8 cellular contexts compared by ENCODE assay signal in the genomic region with DNA sequence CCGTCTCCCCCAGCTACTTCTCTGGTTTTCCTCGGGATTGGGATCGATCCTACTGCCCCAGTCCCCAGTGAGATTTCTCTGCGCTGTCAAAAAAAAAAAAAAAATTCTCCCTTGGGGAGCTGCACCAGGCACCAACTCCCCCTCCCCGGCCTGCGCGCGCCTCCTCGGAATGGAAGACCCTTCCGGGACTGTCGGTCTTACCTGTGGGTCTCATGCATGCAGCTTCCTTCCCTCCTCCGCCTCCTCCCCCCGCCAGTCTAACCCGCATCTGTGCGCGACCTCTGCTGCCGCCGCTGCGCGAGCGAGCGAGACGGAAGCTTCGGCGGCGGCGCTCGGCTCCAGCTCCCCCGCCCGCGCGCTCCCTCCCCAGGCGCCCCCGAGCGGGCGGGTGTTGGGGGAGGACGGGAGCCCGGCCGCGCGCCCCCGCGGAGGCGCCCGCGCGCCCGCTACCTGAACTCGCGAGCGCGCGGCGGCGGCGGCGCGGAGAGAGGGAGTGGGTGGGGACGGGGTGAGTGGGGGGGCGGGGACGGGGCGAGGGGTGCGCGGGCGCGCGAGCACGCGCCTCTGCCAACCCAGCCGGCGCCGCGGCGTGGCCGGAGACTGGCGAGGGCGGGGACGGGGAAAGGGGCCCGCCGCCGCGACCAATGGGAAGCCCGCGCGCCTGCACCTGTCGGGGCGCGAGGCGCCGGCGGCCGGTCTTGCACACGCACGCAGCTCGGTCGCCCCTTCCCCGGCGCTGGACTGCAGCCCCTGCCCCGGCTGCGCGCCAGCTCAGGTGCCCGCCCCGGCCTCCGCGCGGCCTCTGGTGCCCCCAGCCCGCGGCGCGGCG. TPM values are rescaled to one million over a fixed set of nuclear protein-coding genes. Genes with fewer than 3 reads are reported as not detected.
DNase-seq lines count a peak whose midpoint lies in the region; ATAC-seq and TF ChIP-seq lines count a peak whose summit lies in the region.

A gene with protein sequence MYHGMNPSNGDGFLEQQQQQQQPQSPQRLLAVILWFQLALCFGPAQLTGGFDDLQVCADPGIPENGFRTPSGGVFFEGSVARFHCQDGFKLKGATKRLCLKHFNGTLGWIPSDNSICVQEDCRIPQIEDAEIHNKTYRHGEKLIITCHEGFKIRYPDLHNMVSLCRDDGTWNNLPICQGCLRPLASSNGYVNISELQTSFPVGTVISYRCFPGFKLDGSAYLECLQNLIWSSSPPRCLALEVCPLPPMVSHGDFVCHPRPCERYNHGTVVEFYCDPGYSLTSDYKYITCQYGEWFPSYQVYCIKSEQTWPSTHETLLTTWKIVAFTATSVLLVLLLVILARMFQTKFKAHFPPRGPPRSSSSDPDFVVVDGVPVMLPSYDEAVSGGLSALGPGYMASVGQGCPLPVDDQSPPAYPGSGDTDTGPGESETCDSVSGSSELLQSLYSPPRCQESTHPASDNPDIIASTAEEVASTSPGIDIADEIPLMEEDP (minus strand): TSS at position 321 of the 829 bp plus-strand sequence. CDS start 751 bp downstream, outside the sequence.

- intact Hi-C loops in stomach (cut with DNase I; ENCODE audit: low total_unique reads) = no loop called here

- ATAC-seq in HG03066 (IDR thresholded peaks at IDR 0.05; ENCODE audit: low read depth, unreplicated experiment) (peak; percentile 52), GM21528 (IDR thresholded peaks at IDR 0.05; ENCODE audit: low FRiP score, unreplicated experiment) (no peak)

- H3K27ac ChIP-seq in stomach = peak within 1 kb of the TSS in 3 of 5 donors; percentile 48 to 75 (median 64)

- peak within 1 kb of the TSS; percentile 41 for H3K4me3 ChIP-seq in fibroblast of villous mesenchyme (ENCODE audit: low read depth, low read length)
- H3K4me3 ChIP-seq in neuron (ENCODE audit: low read length) = peak within 1 kb of the TSS; percentile 56
- peak within 1 kb of the TSS; percentile 55 to 69 (median 62) for H3K4me3 ChIP-seq in stomach

- DNase-seq in DMS79 (lab: John Stamatoyannopoulos, UW) (peak; percentile 69), NCI-H748 treated with DMSO at 0.1 percent for 48 hours (lab: John Stamatoyannopoulos, UW) (peak; percentile 63), fibroblast of villous mesenchyme (ENCODE audit: low read depth) (no peak), stomach (peak; percentile 82)
- DNase-seq in activated T-cell treated with anti-CD3 and anti-CD28 coated beads, Interleukin-2, amount 50 U/mL, for 48 hours = peak; percentile 65 to 70

- 0 to 4% (median 1%) methylated on average over 22 to 94 of the region's 111 CpGs for WGBS in stomach, 5 donors

- H3K36me3 ChIP-seq in neuron (ENCODE audit: insufficient read depth, low read length) = no peaks in the 10 kb centered on the region
- H3K36me3 ChIP-seq in stomach = no peaks in the 10 kb centered on the region

- TF ChIP-seq POLR2A in stomach (IDR thresholded peaks at IDR 0.05) = no peak

- TF ChIP-seq CTCF in fibroblast of villous mesenchyme (IDR thresholded peaks at IDR 0.05; ENCODE audit: insufficient read depth, low read depth, low read length) (no peak), stomach (IDR thresholded peaks at IDR 0.05) (no peak)

- H3K4me1 ChIP-seq in neuron (ENCODE audit: insufficient read depth, low read length) (peaks cover 11% of the 10 kb centered on the region), stomach (peaks cover 22 to 30% (median 27%) of the 10 kb centered on the region in 4 donors)

- H3K9me3 ChIP-seq in neuron (ENCODE audit: low read length) (no peaks in the 10 kb centered on the region), stomach (no peaks in the 10 kb centered on the region)

- peak within 1 kb of the TSS; percentile 77 for H2AFZ ChIP-seq in neuron (ENCODE audit: low read depth, low read length)

- TF ChIP-seq EP300 in stomach (IDR thresholded peaks at IDR 0.05) = no peak

- peaks cover 48% of the 10 kb centered on the region for H3K27me3 ChIP-seq in neuron (ENCODE audit: insufficient read depth, low read length)
- peaks cover 0 to 63% (median 21%) of the 10 kb centered on the region in 3 donors for H3K27me3 ChIP-seq in stomach

RNA-seq across cellular contexts. Expression of the gene that starts here (rescaled TPM):
- total RNA-seq in fibroblast of villous mesenchyme (under 0.01 TPM in 1 of 2 replicates, not detected in the other), stomach (10 to 100 TPM in 2 of 5 donors, 1 to 10 TPM in 2, not detected in 1; 5.5 to 35.3 (median 11.8) TPM)
- 10 to 100 TPM in 1 of 3 donors, 1 to 10 TPM in 2; 7.8 to 35.6 (median 8.1) TPM for polyA plus RNA-seq in stomach
